ENCODE assay signal across 15 cellular contexts in the genomic region with DNA sequence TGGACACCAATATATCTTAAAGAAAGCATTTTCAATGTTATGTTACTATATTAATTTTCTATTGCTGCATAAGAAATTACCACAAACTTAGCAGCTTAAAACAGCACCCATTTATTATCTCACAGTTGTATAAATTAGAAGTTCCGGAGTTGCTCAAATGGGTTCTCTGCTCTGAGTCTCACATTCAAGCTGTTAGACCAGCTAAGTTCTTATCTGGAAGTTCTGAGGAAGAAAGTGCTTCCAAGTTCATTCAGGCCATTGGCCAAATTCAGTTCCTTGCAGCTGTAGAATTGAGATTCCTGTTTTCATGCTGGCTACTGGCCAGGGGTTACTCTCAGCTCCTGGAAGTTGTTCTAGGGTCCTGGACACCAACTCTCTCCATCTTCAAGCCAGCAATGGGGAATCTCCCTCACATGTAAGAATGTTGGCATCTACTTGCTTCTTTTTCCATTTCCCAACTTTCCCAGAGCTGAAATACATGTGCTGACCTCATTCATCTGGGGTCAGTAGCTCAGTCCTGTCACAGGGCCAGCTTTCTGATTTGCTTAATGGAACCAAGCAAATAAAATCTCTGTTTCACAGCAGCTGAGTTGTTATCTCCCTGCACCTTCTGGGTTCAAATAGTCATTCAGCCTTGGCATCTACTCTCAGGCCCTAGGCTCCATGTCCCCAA.
DNase-seq lines count a peak whose midpoint lies in the region; ATAC-seq and TF ChIP-seq lines count a peak whose summit lies in the region.
"Had no signal": no experiment of that assay in that cellular context is flagged by ENCODE, and none has a peak within 500 bp of the region (broad histone marks: within the 10 kb centered on the region; RNA-seq: fewer than 3 reads in every experiment).

No MANE protein-coding gene starts in this region.

- no peak for TF ChIP-seq POLR2A in Peyer's patch (IDR thresholded peaks at IDR 0.05)
- TF ChIP-seq POLR2A in erythroblast (IDR thresholded peaks at IDR 0.05; ENCODE audit: low read length), result no peak

- no peaks in the 10 kb centered on the region for H3K4me1 Mint-ChIP-seq in HFFc6 (ENCODE audit: low read depth)
- H3K4me1 Mint-ChIP-seq in activated CD8-positive, alpha-beta memory T cell treated with anti-CD3 and anti-CD28 coated beads, Interleukin-2, amount 10 ng/mL, durations not matched to agents 7 days and 5 days, result no peaks in the 10 kb centered on the region
- H3K4me1 Mint-ChIP-seq: activated naive CD8-positive, alpha-beta T cell treated with anti-CD3 and anti-CD28 coated beads for 36 hours; memory B cell had no signal

- no peaks in the 10 kb centered on the region for H3K27me3 ChIP-seq in Peyer's patch
- H3K27me3 ChIP-seq: BLaER1 treated with 17β-estradiol and CSF1 and Interleukin-3, amounts not matched to agents 10 nM and 100 nM; SJSA1 had no signal

- TF ChIP-seq CTCF in Peyer's patch (IDR thresholded peaks at IDR 0.05), result no peak
- no peak for TF ChIP-seq CTCF in HFFc6 (IDR thresholded peaks at IDR 0.05)

- no peaks in the 10 kb centered on the region for H3K36me3 Mint-ChIP-seq in HFFc6 (ENCODE audit: low read depth)
- no peaks in the 10 kb centered on the region for H3K36me3 Mint-ChIP-seq in activated CD8-positive, alpha-beta memory T cell treated with anti-CD3 and anti-CD28 coated beads, Interleukin-2, amount 10 ng/mL, durations not matched to agents 7 days and 5 days
- H3K36me3 Mint-ChIP-seq: activated naive CD8-positive, alpha-beta T cell treated with anti-CD3 and anti-CD28 coated beads for 36 hours; memory B cell had no signal

- no peak overlapping the region for H3K4me3 Mint-ChIP-seq in HFFc6
- H3K4me3 Mint-ChIP-seq in activated CD8-positive, alpha-beta memory T cell treated with anti-CD3 and anti-CD28 coated beads, Interleukin-2, amount 10 ng/mL, durations not matched to agents 7 days and 5 days, result no peak overlapping the region
- H3K4me3 Mint-ChIP-seq: activated naive CD8-positive, alpha-beta T cell treated with anti-CD3 and anti-CD28 coated beads for 36 hours; memory B cell had no signal

- CTCF ChIA-PET in activated CD8-positive, alpha-beta memory T cell treated with anti-CD3 and anti-CD28 coated beads, Interleukin-2, amount 10 ng/mL, durations not matched to agents 7 days and 5 days (lab: Charles Lee), result no interaction called here

- ATAC-seq in activated CD8-positive, alpha-beta memory T cell treated with anti-CD3 and anti-CD28 coated beads, Interleukin-2, amount 10 ng/mL, durations not matched to agents 7 days and 5 days, result no peak

- H3K27ac Mint-ChIP-seq in HFFc6, result no peak overlapping the region
- no peak overlapping the region for H3K27ac Mint-ChIP-seq in activated CD8-positive, alpha-beta memory T cell treated with anti-CD3 and anti-CD28 coated beads, Interleukin-2, amount 10 ng/mL, durations not matched to agents 7 days and 5 days
- H3K27ac Mint-ChIP-seq: activated naive CD8-positive, alpha-beta T cell treated with anti-CD3 and anti-CD28 coated beads for 36 hours; memory B cell had no signal

- H3K27me3 Mint-ChIP-seq in HFFc6 (ENCODE audit: insufficient read depth), result no peaks in the 10 kb centered on the region; the same call in 1 of the 2 replicates
- no peaks in the 10 kb centered on the region for H3K27me3 Mint-ChIP-seq in activated CD8-positive, alpha-beta memory T cell treated with anti-CD3 and anti-CD28 coated beads, Interleukin-2, amount 10 ng/mL, durations not matched to agents 7 days and 5 days
- H3K27me3 Mint-ChIP-seq: memory B cell had no signal

- H3K36me3 ChIP-seq in Peyer's patch, result no peaks in the 10 kb centered on the region
- H3K36me3 ChIP-seq: BLaER1 treated with 17β-estradiol and CSF1 and Interleukin-3, amounts not matched to agents 10 nM and 100 nM; SJSA1 had no signal

- no peaks in the 10 kb centered on the region for H3K4me1 ChIP-seq in Peyer's patch
- H3K4me1 ChIP-seq: BLaER1 treated with 17β-estradiol and CSF1 and Interleukin-3, amounts not matched to agents 10 nM and 100 nM; SJSA1 had no signal

- H3K4me3 ChIP-seq in Peyer's patch, result no peak overlapping the region
- H3K4me3 ChIP-seq: BLaER1 treated with 17β-estradiol and CSF1 and Interleukin-3, amounts not matched to agents 10 nM and 100 nM; SJSA1 had no signal

- no peaks in the 10 kb centered on the region for H3K9me3 Mint-ChIP-seq in HFFc6
- no peaks in the 10 kb centered on the region for H3K9me3 Mint-ChIP-seq in activated CD8-positive, alpha-beta memory T cell treated with anti-CD3 and anti-CD28 coated beads, Interleukin-2, amount 10 ng/mL, durations not matched to agents 7 days and 5 days (ENCODE audit: low read depth)
- H3K9me3 Mint-ChIP-seq: activated naive CD8-positive, alpha-beta T cell treated with anti-CD3 and anti-CD28 coated beads for 36 hours had no signal

- no peak overlapping the region for H3K27ac ChIP-seq in Peyer's patch
- H3K27ac ChIP-seq: BLaER1 treated with 17β-estradiol and CSF1 and Interleukin-3, amounts not matched to agents 10 nM and 100 nM; KMS-11; SJSA1 had no signal

- no peaks in the 10 kb centered on the region for H3K9me3 ChIP-seq in Peyer's patch
- H3K9me3 ChIP-seq: SJSA1 had no signal

- DNase-seq in Peyer's patch (peak in 2 of 3 donors; percentile 26 to 50), erythroblast (lab: John Stamatoyannopoulos, UW) (peak; percentile 14 to 16), left kidney (ENCODE audit: low read depth, low spot score) (peak; percentile 33), stromal cell of bone marrow (ENCODE audit: low read depth) (peak; percentile 18), HFFc6 (no peak), NCI-H748 (lab: John Stamatoyannopoulos, UW; ENCODE audit: unreplicated experiment) (no peak)
- no peak for DNase-seq in activated CD8-positive, alpha-beta memory T cell treated with anti-CD3 and anti-CD28 coated beads, Interleukin-2, amount 10 ng/mL, durations not matched to agents 7 days and 5 days
- no peak for DNase-seq in stimulated activated CD8-positive, alpha-beta memory T cell treated with anti-CD3 and anti-CD28 coated beads, Interleukin-4, amount 100 ng/mL, for 48 hours
- DNase-seq: activated naive CD8-positive, alpha-beta T cell treated with anti-CD3 and anti-CD28 coated beads for 36 hours; NCI-H1930; NK-92 treated with Interleukin-12 subunit alpha and Interleukin-12 subunit beta, amount 100 ng/mL, for 24 hours had no signal

Comparison
In these comparisons a context has a peak if more than half of its experiments do, and no peak if none do; other contexts are left out.
1. DNase-seq: peak in Peyer's patch (2 of 3), erythroblast (2 of 2), left kidney (single experiment) and stromal cell of bone marrow (single experiment); none in HFFc6 (single experiment), activated CD8-positive, alpha-beta memory T cell treated with anti-CD3 and anti-CD28 coated beads, Interleukin-2, amount 10 ng/mL, durations not matched to agents 7 days and 5 days (single experiment), stimulated activated CD8-positive, alpha-beta memory T cell treated with anti-CD3 and anti-CD28 coated beads, Interleukin-4, amount 100 ng/mL, for 48 hours (single experiment) and NCI-H748 (single experiment).